In the genomic region with DNA sequence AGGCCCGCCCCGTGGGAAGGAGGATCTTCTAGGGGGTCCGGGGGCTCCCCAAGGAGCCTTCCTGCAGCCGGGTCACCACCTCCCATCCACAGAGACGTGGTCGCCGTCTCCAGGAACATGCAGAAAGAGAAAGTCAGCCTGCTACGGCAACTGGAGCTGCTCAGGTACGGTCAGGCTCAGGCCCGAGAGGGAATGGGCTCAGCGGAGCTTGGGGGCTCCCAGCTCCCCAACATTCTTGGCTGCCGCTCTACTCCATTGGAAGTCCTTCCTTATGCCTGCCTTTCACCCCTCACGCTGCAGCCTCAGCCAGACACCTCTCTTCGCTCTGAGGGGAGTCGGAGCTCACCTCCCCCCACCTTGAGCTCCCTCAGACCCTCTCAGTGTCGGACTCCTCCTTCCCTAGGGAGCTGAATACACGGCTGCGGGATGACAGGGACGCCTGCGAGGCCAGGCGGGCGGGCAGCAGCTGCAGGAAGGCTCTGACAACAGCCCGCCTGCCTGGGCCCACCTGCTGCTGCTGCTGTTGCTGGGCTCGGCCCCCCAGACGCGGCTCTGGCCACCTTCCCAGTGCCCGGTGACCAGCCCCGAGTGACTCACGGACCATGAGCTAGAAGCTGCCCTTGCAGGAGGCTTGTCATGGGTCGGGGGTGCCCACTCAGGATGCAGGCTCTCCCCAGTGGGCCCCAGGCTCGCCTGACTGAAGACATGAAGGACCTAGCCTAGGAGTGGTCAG, we compare ENCODE assay signal across 1 cellular context.
TF ChIP-seq lines count a peak whose summit lies in the region.

No MANE protein-coding gene starts in this region.

TF ChIP-seq in neural cell, 6 proteins besides CTCF, POLR2A, EP300 and RAD21 (continued from another document):
- TF ChIP-seq, protein P1, sequence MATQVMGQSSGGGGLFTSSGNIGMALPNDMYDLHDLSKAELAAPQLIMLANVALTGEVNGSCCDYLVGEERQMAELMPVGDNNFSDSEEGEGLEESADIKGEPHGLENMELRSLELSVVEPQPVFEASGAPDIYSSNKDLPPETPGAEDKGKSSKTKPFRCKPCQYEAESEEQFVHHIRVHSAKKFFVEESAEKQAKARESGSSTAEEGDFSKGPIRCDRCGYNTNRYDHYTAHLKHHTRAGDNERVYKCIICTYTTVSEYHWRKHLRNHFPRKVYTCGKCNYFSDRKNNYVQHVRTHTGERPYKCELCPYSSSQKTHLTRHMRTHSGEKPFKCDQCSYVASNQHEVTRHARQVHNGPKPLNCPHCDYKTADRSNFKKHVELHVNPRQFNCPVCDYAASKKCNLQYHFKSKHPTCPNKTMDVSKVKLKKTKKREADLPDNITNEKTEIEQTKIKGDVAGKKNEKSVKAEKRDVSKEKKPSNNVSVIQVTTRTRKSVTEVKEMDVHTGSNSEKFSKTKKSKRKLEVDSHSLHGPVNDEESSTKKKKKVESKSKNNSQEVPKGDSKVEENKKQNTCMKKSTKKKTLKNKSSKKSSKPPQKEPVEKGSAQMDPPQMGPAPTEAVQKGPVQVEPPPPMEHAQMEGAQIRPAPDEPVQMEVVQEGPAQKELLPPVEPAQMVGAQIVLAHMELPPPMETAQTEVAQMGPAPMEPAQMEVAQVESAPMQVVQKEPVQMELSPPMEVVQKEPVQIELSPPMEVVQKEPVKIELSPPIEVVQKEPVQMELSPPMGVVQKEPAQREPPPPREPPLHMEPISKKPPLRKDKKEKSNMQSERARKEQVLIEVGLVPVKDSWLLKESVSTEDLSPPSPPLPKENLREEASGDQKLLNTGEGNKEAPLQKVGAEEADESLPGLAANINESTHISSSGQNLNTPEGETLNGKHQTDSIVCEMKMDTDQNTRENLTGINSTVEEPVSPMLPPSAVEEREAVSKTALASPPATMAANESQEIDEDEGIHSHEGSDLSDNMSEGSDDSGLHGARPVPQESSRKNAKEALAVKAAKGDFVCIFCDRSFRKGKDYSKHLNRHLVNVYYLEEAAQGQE (IDR thresholded peaks at IDR 0.05; ENCODE audit: borderline replicate concordance), result no peak
- TF ChIP-seq POLR2AphosphoS5 (IDR thresholded peaks at IDR 0.05), result no peak
- no peak for TF ChIP-seq MXI1 (conservative IDR thresholded peaks at IDR 0.05; ENCODE audit: poor library complexity, severe bottlenecking)
- no peak for TF ChIP-seq TAF1 (IDR thresholded peaks at IDR 0.05; ENCODE audit: low read depth)
- TF ChIP-seq EZH2 (IDR thresholded peaks at IDR 0.05; ENCODE audit: borderline replicate concordance, insufficient read depth, low read length, poor library complexity, severe bottlenecking), result no peak
